Comparison of ENCODE assay signal across 8 cellular contexts in genomic region chr6:56542367-56543331, GRCh38.
DNase-seq lines count a peak whose midpoint lies in the region; ATAC-seq and TF ChIP-seq lines count a peak whose summit lies in the region.

No MANE protein-coding gene starts in this region.

- CTCF ChIA-PET in CD4-positive, alpha-beta T cell (lab: Charles Lee): interaction anchor here (0.6 to 1.4 kb wide), 2 partner anchors 10 to 52 kb away, joined by 3 to 4 read pairs; no protein-coding TSS in a partner anchor
- CTCF ChIA-PET in activated CD8-positive, alpha-beta T cell treated with anti-CD3 and anti-CD28 coated beads for 36 hours (lab: Charles Lee): interaction anchor here (0.9 to 1.5 kb wide), 6 partner anchors 25 to 52 kb away, joined by 3 to 6 read pairs (median 4); no protein-coding TSS in a partner anchor

- H3K4me1 ChIP-seq in endocrine pancreas (ENCODE audit: control insufficient read depth, insufficient read depth, low read length): peaks cover 38% of the 10 kb centered on the region

- H3K36me3 ChIP-seq in endocrine pancreas (ENCODE audit: control insufficient read depth, insufficient read depth, low read length): no peaks in the 10 kb centered on the region

- POLR2A ChIA-PET in CD4-positive, alpha-beta T cell (lab: Charles Lee): interaction anchor here (0.7 to 1.5 kb wide), 4 partner anchors 9 to 774 kb away, joined by 4 read pairs; no protein-coding TSS in a partner anchor
- POLR2A ChIA-PET in activated CD8-positive, alpha-beta T cell treated with anti-CD3 and anti-CD28 coated beads for 36 hours (lab: Charles Lee): interaction anchor here (0.5 kb wide), 1 partner anchor 118 kb away, joined by 4 read pairs; no protein-coding TSS in a partner anchor

- peak; percentile 21 to 59 (median 38) for DNase-seq in CD4-positive, alpha-beta T cell
- peak; percentile 99 for DNase-seq in NCI-H69 (lab: John Stamatoyannopoulos, UW)
- DNase-seq in activated CD8-positive, alpha-beta T cell treated with anti-CD3 and anti-CD28 coated beads for 36 hours: peak; percentile 81
- peak; percentile 23 to 38 for DNase-seq in memory B cell (ENCODE audit: low spot score in 2 of 2)
- DNase-seq in stimulated activated CD4-positive, alpha-beta T cell treated with anti-CD3 and anti-CD28 coated beads, TNF-alpha, amount 100 ng/mL, for 48 hours (ENCODE audit: low read depth in 3 of 3): peak; percentile 48 to 63 (median 53)

- intact Hi-C loops in CD4-positive, alpha-beta T cell (cut with DNase I, micrococcal nuclease): no loop called here
- intact Hi-C loops in activated CD8-positive, alpha-beta T cell treated with anti-CD3 and anti-CD28 coated beads for 36 hours (cut with micrococcal nuclease): no loop called here

- no peak overlapping the region for H3K27ac ChIP-seq in CD4-positive, alpha-beta T cell (ENCODE audit: low read depth, low read length)

- peak; percentile 88 for ATAC-seq in CD4-positive, alpha-beta T cell (ENCODE audit: poor library complexity)
- ATAC-seq in GM19395 (IDR thresholded peaks at IDR 0.05; ENCODE audit: unreplicated experiment): peak; percentile 96
- ATAC-seq in HG03520 (IDR thresholded peaks at IDR 0.05; ENCODE audit: unreplicated experiment): peak; percentile 94
- ATAC-seq in activated CD8-positive, alpha-beta T cell treated with anti-CD3 and anti-CD28 coated beads for 36 hours: peak; percentile 92
- peak; percentile 84 for ATAC-seq in memory B cell (ENCODE audit: low read depth)

- no peak overlapping the region for H3K27ac Mint-ChIP-seq in CD4-positive, alpha-beta T cell
- H3K27ac Mint-ChIP-seq in activated CD8-positive, alpha-beta T cell treated with anti-CD3 and anti-CD28 coated beads for 36 hours: no peak overlapping the region
- H3K27ac Mint-ChIP-seq in memory B cell: no peak overlapping the region

- no peaks in the 10 kb centered on the region for H3K27me3 Mint-ChIP-seq in CD4-positive, alpha-beta T cell
- no peaks in the 10 kb centered on the region for H3K27me3 Mint-ChIP-seq in activated CD8-positive, alpha-beta T cell treated with anti-CD3 and anti-CD28 coated beads for 36 hours
- no peaks in the 10 kb centered on the region for H3K27me3 Mint-ChIP-seq in memory B cell

- no peak overlapping the region for H3K4me3 Mint-ChIP-seq in CD4-positive, alpha-beta T cell
- no peak overlapping the region for H3K4me3 Mint-ChIP-seq in activated CD8-positive, alpha-beta T cell treated with anti-CD3 and anti-CD28 coated beads for 36 hours
- H3K4me3 Mint-ChIP-seq in memory B cell: no peak overlapping the region

- no peak for TF ChIP-seq CTCF in CD4-positive, alpha-beta T cell (IDR thresholded peaks at IDR 0.05)
- TF ChIP-seq CTCF in activated CD8-positive, alpha-beta T cell treated with anti-CD3 and anti-CD28 coated beads for 36 hours (IDR thresholded peaks at IDR 0.05): no peak

- no peaks in the 10 kb centered on the region for H3K9me3 ChIP-seq in CD4-positive, alpha-beta T cell (ENCODE audit: control insufficient read depth, low read length)
- no peaks in the 10 kb centered on the region for H3K9me3 ChIP-seq in endocrine pancreas (ENCODE audit: control insufficient read depth, low read length)

- H3K4me1 Mint-ChIP-seq in CD4-positive, alpha-beta T cell (ENCODE audit: low read depth): no peaks in the 10 kb centered on the region
- H3K4me1 Mint-ChIP-seq in activated CD8-positive, alpha-beta T cell treated with anti-CD3 and anti-CD28 coated beads for 36 hours (ENCODE audit: low read depth): no peaks in the 10 kb centered on the region
- H3K4me1 Mint-ChIP-seq in memory B cell: no peaks in the 10 kb centered on the region

- no peaks in the 10 kb centered on the region for H3K36me3 Mint-ChIP-seq in CD4-positive, alpha-beta T cell (ENCODE audit: low read depth)
- H3K36me3 Mint-ChIP-seq in activated CD8-positive, alpha-beta T cell treated with anti-CD3 and anti-CD28 coated beads for 36 hours (ENCODE audit: low read depth): no peaks in the 10 kb centered on the region
- H3K36me3 Mint-ChIP-seq in memory B cell: no peaks in the 10 kb centered on the region

- H3K9me3 Mint-ChIP-seq in CD4-positive, alpha-beta T cell: no peaks in the 10 kb centered on the region
- H3K9me3 Mint-ChIP-seq in activated CD8-positive, alpha-beta T cell treated with anti-CD3 and anti-CD28 coated beads for 36 hours: no peaks in the 10 kb centered on the region
- no peaks in the 10 kb centered on the region for H3K9me3 Mint-ChIP-seq in memory B cell

- peak overlapping the region; percentile 83 for H3K9ac ChIP-seq in endocrine pancreas (ENCODE audit: control insufficient read depth, insufficient read depth, low read length)

- H3K27me3 ChIP-seq in CD4-positive, alpha-beta T cell (ENCODE audit: control insufficient read depth, insufficient read depth, low read length): no peaks in the 10 kb centered on the region
- no peaks in the 10 kb centered on the region for H3K27me3 ChIP-seq in endocrine pancreas (ENCODE audit: control insufficient read depth, insufficient read depth, low read length)

- H3K4me3 ChIP-seq in endocrine pancreas (ENCODE audit: control insufficient read depth, insufficient read depth, low read length): peak overlapping the region; percentile 98

Comparison
In these comparisons a context has a peak if more than half of its experiments do, and no peak if none do; other contexts are left out.
1. DNase-seq: peak in every context shown above with its lines; median percentile 99 in NCI-H69; 81 in activated CD8-positive, alpha-beta T cell treated with anti-CD3 and anti-CD28 coated beads for 36 hours; 53 in stimulated activated CD4-positive, alpha-beta T cell treated with anti-CD3 and anti-CD28 coated beads, TNF-alpha, amount 100 ng/mL, for 48 hours; 38 in CD4-positive, alpha-beta T cell; 30 in memory B cell.